In the genomic region with DNA sequence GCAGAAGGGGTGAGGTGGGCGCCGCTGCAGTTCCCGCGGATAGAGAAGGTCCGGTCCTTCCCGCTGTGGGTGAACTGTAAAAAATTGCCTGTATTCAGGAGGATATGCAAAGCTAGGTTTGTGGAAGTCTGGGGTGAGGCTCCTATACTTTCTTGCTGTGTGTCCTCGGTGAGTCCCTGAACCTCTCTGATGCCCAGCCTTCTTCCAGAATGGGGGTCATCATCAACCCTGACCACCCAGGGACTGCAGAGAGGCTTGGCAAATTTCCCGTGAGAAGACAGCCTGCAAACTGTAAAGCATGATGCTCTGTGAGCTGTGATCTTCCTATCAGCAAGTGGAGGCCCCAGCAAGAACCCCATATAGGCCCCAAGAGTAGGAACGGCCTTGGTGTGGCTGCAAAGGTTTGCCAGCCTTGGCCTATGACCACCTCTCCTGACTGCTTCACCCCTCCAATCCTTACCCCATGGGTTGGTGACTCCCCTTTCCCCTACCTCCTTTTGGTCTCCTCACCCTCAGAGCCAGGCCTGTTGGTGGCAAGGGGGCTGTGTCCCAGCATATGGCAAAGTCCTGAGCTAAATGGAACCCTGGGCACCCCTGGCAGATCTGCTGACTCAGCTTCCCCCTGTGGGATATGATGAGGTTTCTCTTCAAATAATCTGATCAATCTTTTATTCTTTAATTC, we compare ENCODE assay signal across 8 cellular contexts. TPM values are rescaled to one million over a fixed set of nuclear protein-coding genes. Genes with fewer than 3 reads are reported as not detected.
A peak's percentile ranks its signal among the peaks of the same experiment; 100 is the strongest.
DNase-seq lines count a peak whose midpoint lies in the region; ATAC-seq and TF ChIP-seq lines count a peak whose summit lies in the region.

No MANE protein-coding gene starts in this region.

- H3K36me3 ChIP-seq in BLaER1 (peaks cover 32% of the 10 kb centered on the region), GM23338 (ENCODE audit: insufficient read depth) (peaks cover 7% of the 10 kb centered on the region), iPS-18a (ENCODE audit: control insufficient read depth, low read depth, low read length) (peaks cover 22% of the 10 kb centered on the region), subcutaneous abdominal adipose tissue (ENCODE audit: control insufficient read depth in 5 of 5, insufficient read depth in 5 of 5, low read length in 5 of 5) (peaks cover 0 to 26% (median 21%) of the 10 kb centered on the region in 5 donors)

- peaks cover 23% of the 10 kb centered on the region for H3K4me1 ChIP-seq in BLaER1
- peaks cover 19% of the 10 kb centered on the region for H3K4me1 ChIP-seq in GM23338 (ENCODE audit: insufficient read depth)
- H3K4me1 ChIP-seq in iPS-18a (ENCODE audit: control insufficient read depth, low read depth, low read length), result peaks cover 3% of the 10 kb centered on the region
- H3K4me1 ChIP-seq in subcutaneous abdominal adipose tissue (ENCODE audit: control insufficient read depth in 5 of 5, insufficient read depth in 5 of 5, low read length in 5 of 5), result peaks cover 11 to 47% (median 36%) of the 10 kb centered on the region in 5 donors

- H3K36me3 Mint-ChIP-seq in GM23338 (ENCODE audit: low read depth), result peaks cover 39% of the 10 kb centered on the region
- peaks cover 15% of the 10 kb centered on the region for H3K36me3 Mint-ChIP-seq in activated CD4-positive, alpha-beta memory T cell treated with anti-CD3 and anti-CD28 coated beads, Interleukin-2, amount 10 ng/mL, durations not matched to agents 7 days and 5 days (ENCODE audit: low read depth)

- H2AFZ ChIP-seq in GM23338, result peak overlapping the region; percentile 72; the same call in 1 of the 2 replicates

- H3F3A ChIP-seq in GM23338 (replicated peaks; ENCODE audit: low read depth), result no peaks in the 10 kb centered on the region

- H3K9me2 ChIP-seq in GM23338 (ENCODE audit: insufficient read depth), result no peaks in the 10 kb centered on the region

- peaks cover 19% of the 10 kb centered on the region for H3K4me1 Mint-ChIP-seq in GM23338
- H3K4me1 Mint-ChIP-seq in activated CD4-positive, alpha-beta memory T cell treated with anti-CD3 and anti-CD28 coated beads, Interleukin-2, amount 10 ng/mL, durations not matched to agents 7 days and 5 days, result peaks cover 21% of the 10 kb centered on the region

- intact Hi-C loops in left colon (cut with DNase I, micrococcal nuclease), result no loop called here

- no peak; a peak in 1 of 4 replicates for TF ChIP-seq CTCF in GM23338 (conservative IDR thresholded peaks at IDR 0.05; ENCODE audit: low read depth in 2 of 2)

- H3K4me2 ChIP-seq in BLaER1, result peak overlapping the region; percentile 95
- H3K4me2 ChIP-seq in GM23338, result peak overlapping the region; percentile 95

- peak; percentile 16 for DNase-seq in GM23338 (ENCODE audit: low spot score)
- DNase-seq in activated CD4-positive, alpha-beta memory T cell treated with anti-CD3 and anti-CD28 coated beads, Interleukin-2, amount 10 ng/mL, durations not matched to agents 7 days and 5 days, result no peak
- DNase-seq in left colon, result no peak

- H3K27ac ChIP-seq in BLaER1 (peak overlapping the region; percentile 85), GM23338 (ENCODE audit: low read depth) (no peak overlapping the region), iPS-18a (ENCODE audit: low read length) (peak overlapping the region; percentile 6), subcutaneous abdominal adipose tissue (ENCODE audit: low read depth, low read length) (peak overlapping the region; percentile 41)

- H3K27me3 Mint-ChIP-seq in GM23338 (ENCODE audit: insufficient read depth, low read depth, poor library complexity), result peaks cover 15% of the 10 kb centered on the region
- peaks cover 10% of the 10 kb centered on the region for H3K27me3 Mint-ChIP-seq in activated CD4-positive, alpha-beta memory T cell treated with anti-CD3 and anti-CD28 coated beads, Interleukin-2, amount 10 ng/mL, durations not matched to agents 7 days and 5 days

- H3K4me3 ChIP-seq in BLaER1 (peak overlapping the region; percentile 92), GM23338 (peak overlapping the region; percentile 95), iPS-18a (ENCODE audit: low read length) (peak overlapping the region; percentile 78), subcutaneous abdominal adipose tissue (ENCODE audit: low read depth in 1 of 5, low read length in 5 of 5) (peak overlapping the region; percentile 81 to 89 (median 86))

- H3K79me2 ChIP-seq in GM23338 (replicated peaks; ENCODE audit: insufficient read depth), result peaks cover 39% of the 10 kb centered on the region

- H3K27me3 ChIP-seq in BLaER1 (no peaks in the 10 kb centered on the region), GM23338 (ENCODE audit: insufficient read depth) (no peaks in the 10 kb centered on the region), iPS-18a (ENCODE audit: control insufficient read depth, insufficient read depth, low read length) (peaks cover 30% of the 10 kb centered on the region), subcutaneous abdominal adipose tissue (ENCODE audit: control insufficient read depth in 5 of 5, insufficient read depth in 4 of 5, low read length in 5 of 5) (no peaks in the 10 kb centered on the region)

- ATAC-seq in GM23338, result no peak
- ATAC-seq in left colon, result no peak
- no peak for ATAC-seq in GM19452 (IDR thresholded peaks at IDR 0.05; ENCODE audit: unreplicated experiment)
- no peak for ATAC-seq in GM18520 (IDR thresholded peaks at IDR 0.05; ENCODE audit: unreplicated experiment)

- peak overlapping the region; percentile 97 for H3K27ac Mint-ChIP-seq in GM23338
- H3K27ac Mint-ChIP-seq in activated CD4-positive, alpha-beta memory T cell treated with anti-CD3 and anti-CD28 coated beads, Interleukin-2, amount 10 ng/mL, durations not matched to agents 7 days and 5 days, result peak overlapping the region; percentile 68

- POLR2A ChIA-PET in activated CD4-positive, alpha-beta memory T cell treated with anti-CD3 and anti-CD28 coated beads, Interleukin-2, amount 10 ng/mL, durations not matched to agents 7 days and 5 days (lab: Charles Lee), result interaction anchor here (1.3 kb wide), 1 partner anchor 10 kb away, joined by 4 read pairs; no protein-coding TSS in a partner anchor

- peak overlapping the region; percentile 88 for H3K9ac ChIP-seq in BLaER1
- peak overlapping the region; percentile 82 for H3K9ac ChIP-seq in iPS-18a (ENCODE audit: low read length)
- peak overlapping the region; percentile 68 to 92 (median 85) for H3K9ac ChIP-seq in subcutaneous abdominal adipose tissue (ENCODE audit: low read length in 5 of 5)

- H3K9me3 ChIP-seq in BLaER1, result no peaks in the 10 kb centered on the region
- no peaks in the 10 kb centered on the region for H3K9me3 ChIP-seq in iPS-18a (ENCODE audit: control insufficient read depth, low read depth, low read length)
- no peaks in the 10 kb centered on the region for H3K9me3 ChIP-seq in subcutaneous abdominal adipose tissue (ENCODE audit: control insufficient read depth in 5 of 5, low read length in 5 of 5)

- no peaks in the 10 kb centered on the region for H3K9me3 Mint-ChIP-seq in GM23338
- no peaks in the 10 kb centered on the region for H3K9me3 Mint-ChIP-seq in activated CD4-positive, alpha-beta memory T cell treated with anti-CD3 and anti-CD28 coated beads, Interleukin-2, amount 10 ng/mL, durations not matched to agents 7 days and 5 days

- peak overlapping the region; percentile 94 for H3K4me3 Mint-ChIP-seq in GM23338
- peak overlapping the region; percentile 88 for H3K4me3 Mint-ChIP-seq in activated CD4-positive, alpha-beta memory T cell treated with anti-CD3 and anti-CD28 coated beads, Interleukin-2, amount 10 ng/mL, durations not matched to agents 7 days and 5 days

- CTCF ChIA-PET in activated CD4-positive, alpha-beta memory T cell treated with anti-CD3 and anti-CD28 coated beads, Interleukin-2, amount 10 ng/mL, durations not matched to agents 7 days and 5 days (lab: Charles Lee), result interaction anchor here (0.7 to 0.9 kb wide), 3 partner anchors 18 to 305 kb away, joined by 3 to 5 read pairs (median 4); no protein-coding TSS in a partner anchor

- peaks cover 5% of the 10 kb centered on the region; the same call in 1 of the 2 replicates for H4K20me1 ChIP-seq in BLaER1
- H4K20me1 ChIP-seq in GM23338 (replicated peaks; ENCODE audit: insufficient read depth), result peaks cover 18% of the 10 kb centered on the region

TF ChIP-seq in GM23338, 12 proteins besides CTCF, POLR2A, EP300 and RAD21 (continues in another document):
- TF ChIP-seq ZNF331 (CRISPR knock-in tag; IDR thresholded peaks at IDR 0.05; ENCODE audit: low read depth) (no peak), ETS1 (IDR thresholded peaks at IDR 0.05) (no peak), JUNB (IDR thresholded peaks at IDR 0.05; ENCODE audit: unreplicated experiment) (no peak), EZH2phosphoT487 (IDR thresholded peaks at IDR 0.05; ENCODE audit: unreplicated experiment) (no peak), POLR2AphosphoS5 (IDR thresholded peaks at IDR 0.05; ENCODE audit: low read depth) (no peak)

RNA-seq across cellular contexts. Expression of gene ALDH1B1, which starts 0.8 kb away (rescaled TPM):
- total RNA-seq in GM23338 (2014; rRNA removed; shearing (Covaris generic)), result 74.8 and 79.7 TPM in 2 replicates
- 35.5 and 37.5 TPM in 2 replicates for polyA plus RNA-seq in GM23338 (2016; fragmentation: Nextera tagmentation; extraction: Ambion mirVana)
- total RNA-seq in activated CD4-positive, alpha-beta memory T cell treated with anti-CD3 and anti-CD28 coated beads, Interleukin-2, amount 10 ng/mL, durations not matched to agents 7 days and 5 days, result 1 to 10 TPM; 7.7 to 8.4 TPM
- 10 to 100 TPM; 34.7 to 53.9 TPM for total RNA-seq in left colon

RNA-seq across cellular contexts. Expression of gene IGFBPL1, which starts 31.0 kb away (rescaled TPM):
- total RNA-seq in GM23338 (2014; rRNA removed; shearing (Covaris generic)), result 75.6 and 78.5 TPM in 2 replicates
- 9.4 and 9.6 TPM in 2 replicates for polyA plus RNA-seq in GM23338 (2016; fragmentation: Nextera tagmentation; extraction: Ambion mirVana)
- under 1 TPM in 1 of 2 experiments, not detected in 1; 0.20 TPM for total RNA-seq in activated CD4-positive, alpha-beta memory T cell treated with anti-CD3 and anti-CD28 coated beads, Interleukin-2, amount 10 ng/mL, durations not matched to agents 7 days and 5 days
- total RNA-seq in left colon, result under 1 TPM; 0.25 to 0.52 TPM

Comparison
In these comparisons a context has a peak if more than half of its experiments do, and no peak if none do; other contexts are left out.
1. RNA of gene IGFBPL1, which starts 31.0 kb away (total RNA-seq): 75.6 to 78.5 TPM in GM23338; 0.25 to 0.52 TPM in left colon and 0.20 TPM in activated CD4-positive, alpha-beta memory T cell treated with anti-CD3 and anti-CD28 coated beads, Interleukin-2, amount 10 ng/mL, durations not matched to agents 7 days and 5 days; every median in the first group is over 10 times any median in the second.
2. Peak in every context shown above with its lines, with median percentiles within 50 percentile points of each other: H3K4me3 ChIP-seq and H3K9ac ChIP-seq.